ENCODE assay signal across 1 cellular context in genomic region chr11:17395978-17396377, GRCh38.
TF ChIP-seq lines count a peak whose summit lies in the region.

No MANE protein-coding gene starts in this region.

TF ChIP-seq in SK-N-SH treated with all-trans-retinoic acid at 6 μM for 48 hours, 23 proteins besides CTCF, POLR2A, EP300 and RAD21 (continued from another document):
- TF ChIP-seq TSHZ2 (CRISPR knock-in tag; IDR thresholded peaks at IDR 0.05) (no peak), ISL1 (CRISPR knock-in tag; IDR thresholded peaks at IDR 0.05) (no peak), ARNTL (CRISPR knock-in tag; IDR thresholded peaks at IDR 0.05; ENCODE audit: borderline replicate concordance, low read depth) (no peak), GLIS3 (CRISPR knock-in tag; IDR thresholded peaks at IDR 0.05) (no peak)
